13 cellular contexts compared by ENCODE assay signal in genomic region chr1:246695666-246696065, GRCh38.
"Had no signal": no experiment of that assay in that cellular context is flagged by ENCODE, and none has a peak within 500 bp of the region (broad histone marks: within the 10 kb centered on the region; RNA-seq: fewer than 3 reads in every experiment).

No MANE protein-coding gene starts in this region.

- H3K36me3 ChIP-seq: brain microvascular endothelial cell had no signal

- H3K4me3 ChIP-seq: dorsolateral prefrontal cortex had no signal

- H3K4me3 Mint-ChIP-seq: activated CD4-positive, alpha-beta memory T cell treated with anti-CD3 and anti-CD28 coated beads, Interleukin-2, amount 10 ng/mL, durations not matched to agents 7 days and 5 days; activated CD4-positive, alpha-beta T cell treated with anti-CD3 and anti-CD28 coated beads, Interleukin-2, amount 10 ng/mL, durations not matched to agents 7 days and 5 days; activated naive CD8-positive, alpha-beta T cell; activated T-cell treated with anti-CD3 and anti-CD28 coated beads, Interleukin-2, amount 50 U/mL, for 24 hours; activated T-cell treated with anti-CD3 and anti-CD28 coated beads, Interleukin-2, amount 50 U/mL, for 72 hours; central memory CD8-positive, alpha-beta T cell; dendritic cell treated with granulocyte-macrophage colony-stimulating factor and Interleukin-4, amounts not matched to agents 40 ng/mL and 50 ng/mL, for 4 days; endodermal cell had no signal

- H3K27ac ChIP-seq: brain microvascular endothelial cell, dorsolateral prefrontal cortex had no signal

- H3K27ac Mint-ChIP-seq: activated CD4-positive, alpha-beta memory T cell treated with anti-CD3 and anti-CD28 coated beads, Interleukin-2, amount 10 ng/mL, durations not matched to agents 7 days and 5 days; activated CD4-positive, alpha-beta T cell treated with anti-CD3 and anti-CD28 coated beads, Interleukin-2, amount 10 ng/mL, durations not matched to agents 7 days and 5 days; activated naive CD8-positive, alpha-beta T cell; activated T-cell treated with anti-CD3 and anti-CD28 coated beads, Interleukin-2, amount 50 U/mL, for 24 hours; activated T-cell treated with anti-CD3 and anti-CD28 coated beads, Interleukin-2, amount 50 U/mL, for 72 hours; dendritic cell treated with granulocyte-macrophage colony-stimulating factor and Interleukin-4, amounts not matched to agents 40 ng/mL and 50 ng/mL, for 4 days; endodermal cell had no signal

- DNase-seq: activated CD4-positive, alpha-beta T cell treated with anti-CD3 and anti-CD28 coated beads for 1 hour; activated CD4-positive, alpha-beta T cell treated with anti-CD3 and anti-CD28 coated beads, Interleukin-2, amount 50 U/mL, for 4 hours; activated effector memory CD4-positive, alpha-beta T cell treated with Interleukin-2 at 50 U/mL for 16 hours had no signal

- H3K27me3 ChIP-seq: brain microvascular endothelial cell, dorsolateral prefrontal cortex had no signal

- H3K4me1 Mint-ChIP-seq: endodermal cell had no signal

- ATAC-seq: activated T-cell treated with anti-CD3 and anti-CD28 coated beads, Interleukin-2, amount 50 U/mL, for 72 hours had no signal

- H3K27me3 Mint-ChIP-seq: activated CD4-positive, alpha-beta memory T cell treated with anti-CD3 and anti-CD28 coated beads, Interleukin-2, amount 10 ng/mL, durations not matched to agents 7 days and 5 days; activated CD4-positive, alpha-beta T cell treated with anti-CD3 and anti-CD28 coated beads, Interleukin-2, amount 10 ng/mL, durations not matched to agents 7 days and 5 days; activated naive CD8-positive, alpha-beta T cell; activated T-cell treated with anti-CD3 and anti-CD28 coated beads, Interleukin-2, amount 50 U/mL, for 24 hours; central memory CD8-positive, alpha-beta T cell; dendritic cell treated with granulocyte-macrophage colony-stimulating factor and Interleukin-4, amounts not matched to agents 40 ng/mL and 50 ng/mL, for 4 days had no signal

- H3K36me3 Mint-ChIP-seq: activated naive CD8-positive, alpha-beta T cell had no signal
